1 cellular context compared by ENCODE assay signal in genomic region chr9:92669890-92670708, GRCh38.
A peak's percentile ranks its signal among the peaks of the same experiment; 100 is the strongest.
TF ChIP-seq lines count a peak whose summit lies in the region.

IPPK (minus strand) TSS chr9:92670131; CDS start chr9:92669988, 143 bp downstream.

TF ChIP-seq in HepG2, 621 proteins besides CTCF, POLR2A, EP300 and RAD21 (continued from another document and continues in another):
- TF ChIP-seq ZNF646 (CRISPR knock-in tag; IDR thresholded peaks at IDR 0.05) (peak; percentile 29; the same call in 1 of the 2 replicates), RERE (CRISPR knock-in tag; IDR thresholded peaks at IDR 0.05; ENCODE audit: low read depth) (no peak), TSC22D2 (CRISPR knock-in tag; IDR thresholded peaks at IDR 0.05; ENCODE audit: borderline replicate concordance) (no peak; the same call in 1 of the 2 replicates), ZNF775 (CRISPR knock-in tag; IDR thresholded peaks at IDR 0.05; ENCODE audit: borderline replicate concordance) (no peak), IKZF1 (IDR thresholded peaks at IDR 0.05) (no peak), NFAT5 (CRISPR knock-in tag; IDR thresholded peaks at IDR 0.05) (no peak), SMARCE1 (IDR thresholded peaks at IDR 0.05; ENCODE audit: borderline replicate concordance) (no peak), ZNF605 (CRISPR knock-in tag; IDR thresholded peaks at IDR 0.05) (no peak), CBX5 (CRISPR knock-in tag; IDR thresholded peaks at IDR 0.05; ENCODE audit: borderline replicate concordance) (no peak), ATF7-NPFF (CRISPR knock-in tag; IDR thresholded peaks at IDR 0.05; ENCODE audit: low read depth) (peak; percentile 51; the same call in 1 of the 2 replicates), YY1 (IDR thresholded peaks at IDR 0.05; ENCODE audit: insufficient read depth, insufficient replicate concordance, low read depth, low read length) (peak; percentile 100), MED1 (CRISPR knock-in tag; IDR thresholded peaks at IDR 0.05) (peak; percentile 59), ZNF441 (CRISPR knock-in tag; IDR thresholded peaks at IDR 0.05; ENCODE audit: borderline replicate concordance) (no peak), ZNF772 (CRISPR knock-in tag; IDR thresholded peaks at IDR 0.05) (peak; percentile 84; the same call in 1 of the 2 replicates), FIP1L1 (IDR thresholded peaks at IDR 0.05; ENCODE audit: borderline replicate concordance, insufficient read depth, low read depth, low read length) (no peak), CCAR2 (optimal IDR thresholded peaks at IDR 0.05; ENCODE audit: low read depth, low read length) (no peak), ZNF550 (CRISPR knock-in tag; IDR thresholded peaks at IDR 0.05; ENCODE audit: borderline replicate concordance) (no peak), GABPB1 (CRISPR knock-in tag; IDR thresholded peaks at IDR 0.05) (peak; percentile 98), SMAD1 (CRISPR knock-in tag; IDR thresholded peaks at IDR 0.05; ENCODE audit: borderline replicate concordance, low read depth) (0 out of 2 replicates have a peak, but pooled peaks have one; percentile 20), SMARCC2 (IDR thresholded peaks at IDR 0.05) (no peak), ATF7 (IDR thresholded peaks at IDR 0.05) (no peak), ATF7 (CRISPR knock-in tag; IDR thresholded peaks at IDR 0.05) (no peak), ZSCAN29 (CRISPR knock-in tag; conservative IDR thresholded peaks at IDR 0.05) (no peak; the same call in 1 of the 2 replicates), IRF9 (CRISPR knock-in tag; IDR thresholded peaks at IDR 0.05; ENCODE audit: borderline replicate concordance) (peak; percentile 29; the same call in 1 of the 2 replicates), SPEN (CRISPR knock-in tag; IDR thresholded peaks at IDR 0.05; ENCODE audit: low read depth) (peak; percentile 86), TCF7L2 (IDR thresholded peaks at IDR 0.05; ENCODE audit: low read depth, low read length) (no peak)
- TF ChIP-seq, protein P1, sequence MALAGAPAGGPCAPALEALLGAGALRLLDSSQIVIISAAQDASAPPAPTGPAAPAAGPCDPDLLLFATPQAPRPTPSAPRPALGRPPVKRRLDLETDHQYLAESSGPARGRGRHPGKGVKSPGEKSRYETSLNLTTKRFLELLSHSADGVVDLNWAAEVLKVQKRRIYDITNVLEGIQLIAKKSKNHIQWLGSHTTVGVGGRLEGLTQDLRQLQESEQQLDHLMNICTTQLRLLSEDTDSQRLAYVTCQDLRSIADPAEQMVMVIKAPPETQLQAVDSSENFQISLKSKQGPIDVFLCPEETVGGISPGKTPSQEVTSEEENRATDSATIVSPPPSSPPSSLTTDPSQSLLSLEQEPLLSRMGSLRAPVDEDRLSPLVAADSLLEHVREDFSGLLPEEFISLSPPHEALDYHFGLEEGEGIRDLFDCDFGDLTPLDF (CRISPR knock-in tag; IDR thresholded peaks at IDR 0.05) = peak; percentile 73; the same call in 1 of the 2 replicates
- TF ChIP-seq, protein P2, sequence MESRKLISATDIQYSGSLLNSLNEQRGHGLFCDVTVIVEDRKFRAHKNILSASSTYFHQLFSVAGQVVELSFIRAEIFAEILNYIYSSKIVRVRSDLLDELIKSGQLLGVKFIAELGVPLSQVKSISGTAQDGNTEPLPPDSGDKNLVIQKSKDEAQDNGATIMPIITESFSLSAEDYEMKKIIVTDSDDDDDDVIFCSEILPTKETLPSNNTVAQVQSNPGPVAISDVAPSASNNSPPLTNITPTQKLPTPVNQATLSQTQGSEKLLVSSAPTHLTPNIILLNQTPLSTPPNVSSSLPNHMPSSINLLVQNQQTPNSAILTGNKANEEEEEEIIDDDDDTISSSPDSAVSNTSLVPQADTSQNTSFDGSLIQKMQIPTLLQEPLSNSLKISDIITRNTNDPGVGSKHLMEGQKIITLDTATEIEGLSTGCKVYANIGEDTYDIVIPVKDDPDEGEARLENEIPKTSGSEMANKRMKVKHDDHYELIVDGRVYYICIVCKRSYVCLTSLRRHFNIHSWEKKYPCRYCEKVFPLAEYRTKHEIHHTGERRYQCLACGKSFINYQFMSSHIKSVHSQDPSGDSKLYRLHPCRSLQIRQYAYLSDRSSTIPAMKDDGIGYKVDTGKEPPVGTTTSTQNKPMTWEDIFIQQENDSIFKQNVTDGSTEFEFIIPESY (CRISPR knock-in tag; IDR thresholded peaks at IDR 0.05) = no peak
- TF ChIP-seq, protein P3, sequence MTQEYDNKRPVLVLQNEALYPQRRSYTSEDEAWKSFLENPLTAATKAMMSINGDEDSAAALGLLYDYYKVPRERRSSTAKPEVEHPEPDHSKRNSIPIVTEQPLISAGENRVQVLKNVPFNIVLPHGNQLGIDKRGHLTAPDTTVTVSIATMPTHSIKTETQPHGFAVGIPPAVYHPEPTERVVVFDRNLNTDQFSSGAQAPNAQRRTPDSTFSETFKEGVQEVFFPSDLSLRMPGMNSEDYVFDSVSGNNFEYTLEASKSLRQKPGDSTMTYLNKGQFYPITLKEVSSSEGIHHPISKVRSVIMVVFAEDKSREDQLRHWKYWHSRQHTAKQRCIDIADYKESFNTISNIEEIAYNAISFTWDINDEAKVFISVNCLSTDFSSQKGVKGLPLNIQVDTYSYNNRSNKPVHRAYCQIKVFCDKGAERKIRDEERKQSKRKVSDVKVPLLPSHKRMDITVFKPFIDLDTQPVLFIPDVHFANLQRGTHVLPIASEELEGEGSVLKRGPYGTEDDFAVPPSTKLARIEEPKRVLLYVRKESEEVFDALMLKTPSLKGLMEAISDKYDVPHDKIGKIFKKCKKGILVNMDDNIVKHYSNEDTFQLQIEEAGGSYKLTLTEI (CRISPR knock-in tag; conservative IDR thresholded peaks at IDR 0.05) = no peak
- TF ChIP-seq, protein P4, sequence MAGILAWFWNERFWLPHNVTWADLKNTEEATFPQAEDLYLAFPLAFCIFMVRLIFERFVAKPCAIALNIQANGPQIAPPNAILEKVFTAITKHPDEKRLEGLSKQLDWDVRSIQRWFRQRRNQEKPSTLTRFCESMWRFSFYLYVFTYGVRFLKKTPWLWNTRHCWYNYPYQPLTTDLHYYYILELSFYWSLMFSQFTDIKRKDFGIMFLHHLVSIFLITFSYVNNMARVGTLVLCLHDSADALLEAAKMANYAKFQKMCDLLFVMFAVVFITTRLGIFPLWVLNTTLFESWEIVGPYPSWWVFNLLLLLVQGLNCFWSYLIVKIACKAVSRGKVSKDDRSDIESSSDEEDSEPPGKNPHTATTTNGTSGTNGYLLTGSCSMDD (CRISPR knock-in tag; IDR thresholded peaks at IDR 0.05) = no peak
